ENCODE assay signal across 21 cellular contexts in genomic region chr9:4857163-4857562, GRCh38.
A peak's percentile ranks its signal among the peaks of the same experiment; 100 is the strongest.
DNase-seq lines count a peak whose midpoint lies in the region; ATAC-seq, FAIRE-seq and TF ChIP-seq lines count a peak whose summit lies in the region.
"Had no signal": no experiment of that assay in that cellular context is flagged by ENCODE, and none has a peak within 500 bp of the region (broad histone marks: within the 10 kb centered on the region; RNA-seq: fewer than 3 reads in every experiment).

No MANE protein-coding gene starts in this region.

- peak overlapping the region in 1 of 2 experiments; percentile 69; a peak in 1 of 4 replicates for H3K9ac ChIP-seq in K562 (ENCODE audit: insufficient read depth in 1 of 2, low read depth in 2 of 2, low read length in 2 of 2)

- TF ChIP-seq POLR2A in NB4 (IDR thresholded peaks at IDR 0.05; ENCODE audit: extremely low read depth, insufficient read length) (no peak), K562 (conservative IDR thresholded peaks at IDR 0.05) (no peak), testis (IDR thresholded peaks at IDR 0.05) (no peak)

- peaks cover 5% of the 10 kb centered on the region for H3K4me1 Mint-ChIP-seq in activated naive CD4-positive, alpha-beta T cell treated with anti-CD3 and anti-CD28 coated beads, Interleukin-2, amount 10 ng/mL, durations not matched to agents 7 days and 5 days

- WGBS in K562 (ENCODE audit: insufficient coverage, low coverage, missing lambda C conversion rate): 39% methylated on average over 3 of the region's 3 CpGs
- 88 to 89% methylated on average over 3 of the region's 3 CpGs for WGBS in testis, 2 donors

- H3K27me3 Mint-ChIP-seq in activated naive CD4-positive, alpha-beta T cell treated with anti-CD3 and anti-CD28 coated beads, Interleukin-2, amount 10 ng/mL, durations not matched to agents 7 days and 5 days: no peaks in the 10 kb centered on the region
- H3K27me3 Mint-ChIP-seq: CD8-positive, alpha-beta memory T cell; effector memory CD8-positive, alpha-beta T cell; stimulated activated memory B cell treated with anti-CD40 and anti-IgM and Interleukin-4, amounts not matched to agents 10 μg/mL and 1 μg/mL and 100 μg/mL, for 72 hours; type B pancreatic cell had no signal

- no peak for TF ChIP-seq EP300 in K562 (IDR thresholded peaks at IDR 0.05; ENCODE audit: low read length)

- DNase-seq in activated naive CD4-positive, alpha-beta T cell treated with anti-CD3 and anti-CD28 coated beads, Interleukin-2, amount 50 U/mL, for 72 hours (ENCODE audit: low spot score in 2 of 2): no peak
- no peak for DNase-seq in activated naive CD4-positive, alpha-beta T cell treated with anti-CD3 and anti-CD28 coated beads, Interleukin-2, amount 10 ng/mL, durations not matched to agents 7 days and 5 days
- DNase-seq in NB4 (ENCODE audit: low read depth) (peak; percentile 63), K562 (ENCODE audit: extremely low read depth in 1 of 4, low spot score in 3 of 4) (no peak), testis (no peak), omental fat pad (ENCODE audit: low spot score) (no peak), H7 (no peak), islet precursor cell (no peak)
- DNase-seq: CD8-positive, alpha-beta memory T cell; DMS79; effector memory CD8-positive, alpha-beta T cell; glutamatergic neuron; IMR-90; left lung; NCI-H1930; NCI-H446; NK-92 treated with Interleukin-12 subunit alpha and Interleukin-12 subunit beta, amount 100 ng/mL, for 24 hours; RPMI8226 had no signal

- peaks cover 78% of the 10 kb centered on the region for H3K79me2 ChIP-seq in K562 (ENCODE audit: control insufficient read depth, insufficient read depth, low read length)

- in situ Hi-C loops in K562 (cut with MboI): no loop called here

- no peak for FAIRE-seq in K562 (lab: Jason Lieb, UNC)
- FAIRE-seq: astrocyte had no signal

- peak overlapping the region in 1 of 2 donors; percentile 34 for H3K27ac Mint-ChIP-seq in activated naive CD4-positive, alpha-beta T cell treated with anti-CD3 and anti-CD28 coated beads, Interleukin-2, amount 50 U/mL, for 72 hours
- H3K27ac Mint-ChIP-seq in activated naive CD4-positive, alpha-beta T cell treated with anti-CD3 and anti-CD28 coated beads, Interleukin-2, amount 10 ng/mL, durations not matched to agents 7 days and 5 days: no peak overlapping the region
- H3K27ac Mint-ChIP-seq: effector memory CD8-positive, alpha-beta T cell; stimulated activated memory B cell treated with anti-CD40 and anti-IgM and Interleukin-4, amounts not matched to agents 10 μg/mL and 1 μg/mL and 100 μg/mL, for 72 hours; type B pancreatic cell had no signal

- peaks cover 81% of the 10 kb centered on the region for H3K36me3 ChIP-seq in K562 (ENCODE audit: control insufficient read depth, insufficient read depth, low read length)
- no peaks in the 10 kb centered on the region for H3K36me3 ChIP-seq in testis (ENCODE audit: low read depth, missing control alignments)
- peaks cover 4% of the 10 kb centered on the region for H3K36me3 ChIP-seq in H7 (replicated peaks; ENCODE audit: control insufficient read depth, insufficient read depth, low read length)

- H3K9me3 ChIP-seq in K562 (replicated peaks; ENCODE audit: control insufficient read depth, insufficient read depth, low read depth, low read length) (no peaks in the 10 kb centered on the region), testis (no peaks in the 10 kb centered on the region)
- H3K9me3 ChIP-seq: left lung had no signal

- no TSS peak for BruUV-seq in K562 (replicated peaks; lab: Mats Ljungman, UMichigan)

- H3K9me3 Mint-ChIP-seq in activated naive CD4-positive, alpha-beta T cell treated with anti-CD3 and anti-CD28 coated beads, Interleukin-2, amount 50 U/mL, for 72 hours: no peaks in the 10 kb centered on the region
- no peaks in the 10 kb centered on the region for H3K9me3 Mint-ChIP-seq in activated naive CD4-positive, alpha-beta T cell treated with anti-CD3 and anti-CD28 coated beads, Interleukin-2, amount 10 ng/mL, durations not matched to agents 7 days and 5 days
- H3K9me3 Mint-ChIP-seq: CD8-positive, alpha-beta memory T cell; effector memory CD8-positive, alpha-beta T cell had no signal

- H3K27me3 ChIP-seq in K562 (ENCODE audit: control insufficient read depth in 2 of 2, insufficient read depth in 2 of 2, low read length in 2 of 2) (no peaks in the 10 kb centered on the region), testis (no peaks in the 10 kb centered on the region), H7 (ENCODE audit: control insufficient read depth, insufficient read depth, low read length) (no peaks in the 10 kb centered on the region)
- H3K27me3 ChIP-seq: left lung had no signal

- no peak overlapping the region for H3K4me3 Mint-ChIP-seq in activated naive CD4-positive, alpha-beta T cell treated with anti-CD3 and anti-CD28 coated beads, Interleukin-2, amount 10 ng/mL, durations not matched to agents 7 days and 5 days
- H3K4me3 Mint-ChIP-seq: CD8-positive, alpha-beta memory T cell; effector memory CD8-positive, alpha-beta T cell; stimulated activated memory B cell treated with anti-CD40 and anti-IgM and Interleukin-4, amounts not matched to agents 10 μg/mL and 1 μg/mL and 100 μg/mL, for 72 hours; type B pancreatic cell had no signal

- TF ChIP-seq CTCF in NB4 (IDR thresholded peaks at IDR 0.05; ENCODE audit: low read depth, low read length) (no peak), K562 (IDR thresholded peaks at IDR 0.05 in 2 of 3, conservative IDR thresholded peaks at IDR 0.05 in 1 of 3; ENCODE audit: insufficient read depth in 2 of 3, low read depth in 1 of 3, low read length in 3 of 3) (no peak), testis (IDR thresholded peaks at IDR 0.05) (no peak), omental fat pad (IDR thresholded peaks at IDR 0.05) (no peak)

- H3K4me1 ChIP-seq in K562 (replicated peaks in 1 of 2; ENCODE audit: control insufficient read depth in 2 of 2, insufficient read depth in 2 of 2, low read length in 2 of 2) (peaks cover 54 to 84% of the 10 kb centered on the region in 2 experiments), testis (peaks cover 13% of the 10 kb centered on the region)

- no peaks in the 10 kb centered on the region for H3K9me1 ChIP-seq in K562 (ENCODE audit: control insufficient read depth, insufficient read depth, low read length)

- H3K4me3 ChIP-seq in NB4 (ENCODE audit: low read depth, low read length) (no peak overlapping the region), K562 (no peak overlapping the region), testis (no peak overlapping the region), H7 (ENCODE audit: insufficient read depth, low read depth, low read length) (no peak overlapping the region)
- H3K4me3 ChIP-seq: left lung had no signal

- peak; percentile 34 to 55 for ATAC-seq in activated naive CD4-positive, alpha-beta T cell treated with anti-CD3 and anti-CD28 coated beads, Interleukin-2, amount 50 U/mL, for 72 hours
- ATAC-seq in K562: no peak
- no peak for ATAC-seq in omental fat pad (ENCODE audit: low FRiP score)
- ATAC-seq: effector memory CD8-positive, alpha-beta T cell; left lung; stimulated activated memory B cell treated with anti-CD40 and anti-IgM and Interleukin-4, amounts not matched to agents 10 μg/mL and 1 μg/mL and 100 μg/mL, for 72 hours had no signal

- H3K4me2 ChIP-seq in K562 (ENCODE audit: insufficient read depth, low read length): no peak overlapping the region

- CTCF ChIA-PET in activated naive CD4-positive, alpha-beta T cell treated with anti-CD3 and anti-CD28 coated beads, Interleukin-2, amount 10 ng/mL, durations not matched to agents 7 days and 5 days (lab: Charles Lee): no interaction called here
- CTCF ChIA-PET in K562 (lab: Yijun Ruan, JAX; ENCODE audit: low intra/inter-chr PET ratio): no interaction called here

- POLR2A ChIA-PET in K562 (lab: Yijun Ruan, JAX): interaction anchor here (0.8 kb wide), 1 partner anchor 13 kb away, joined by 3 read pairs; no protein-coding TSS in a partner anchor

- no peaks in the 10 kb centered on the region for H4K20me1 ChIP-seq in K562 (replicated peaks; ENCODE audit: control insufficient read depth, insufficient read depth, low read length)

- intact Hi-C loops in K562 (cut with micrococcal nuclease): no loop called here
- intact Hi-C loops in testis (cut with DNase I; ENCODE audit: low total_unique reads): no loop called here

- H2AFZ ChIP-seq in K562 (ENCODE audit: low read depth, low read length): no peak overlapping the region

- H3K36me3 Mint-ChIP-seq in activated naive CD4-positive, alpha-beta T cell treated with anti-CD3 and anti-CD28 coated beads, Interleukin-2, amount 50 U/mL, for 72 hours: peaks cover 25 to 30% of the 10 kb centered on the region in 2 donors
- peaks cover 55% of the 10 kb centered on the region for H3K36me3 Mint-ChIP-seq in activated naive CD4-positive, alpha-beta T cell treated with anti-CD3 and anti-CD28 coated beads, Interleukin-2, amount 10 ng/mL, durations not matched to agents 7 days and 5 days

- H3K27ac ChIP-seq in K562 (ENCODE audit: extremely low read depth, low read depth, low read length) (peak overlapping the region; percentile 96; the same call in 2 of the 3 replicates), testis (peak overlapping the region; percentile 14 to 77)
- H3K27ac ChIP-seq: left lung had no signal

- no peak for TF ChIP-seq RAD21 in K562 (CRISPR knock-in tag; conservative IDR thresholded peaks at IDR 0.05 in 1 of 2, IDR thresholded peaks at IDR 0.05 in 1 of 2)

TF ChIP-seq in K562, 482 proteins besides CTCF, POLR2A, EP300 and RAD21 (continues in another document):
- TF ChIP-seq ZFP30 (CRISPR knock-in tag; IDR thresholded peaks at IDR 0.05; ENCODE audit: borderline replicate concordance): no peak
- no peak for TF ChIP-seq USF2 (CRISPR knock-in tag; IDR thresholded peaks at IDR 0.05)
- TF ChIP-seq, protein P1, sequence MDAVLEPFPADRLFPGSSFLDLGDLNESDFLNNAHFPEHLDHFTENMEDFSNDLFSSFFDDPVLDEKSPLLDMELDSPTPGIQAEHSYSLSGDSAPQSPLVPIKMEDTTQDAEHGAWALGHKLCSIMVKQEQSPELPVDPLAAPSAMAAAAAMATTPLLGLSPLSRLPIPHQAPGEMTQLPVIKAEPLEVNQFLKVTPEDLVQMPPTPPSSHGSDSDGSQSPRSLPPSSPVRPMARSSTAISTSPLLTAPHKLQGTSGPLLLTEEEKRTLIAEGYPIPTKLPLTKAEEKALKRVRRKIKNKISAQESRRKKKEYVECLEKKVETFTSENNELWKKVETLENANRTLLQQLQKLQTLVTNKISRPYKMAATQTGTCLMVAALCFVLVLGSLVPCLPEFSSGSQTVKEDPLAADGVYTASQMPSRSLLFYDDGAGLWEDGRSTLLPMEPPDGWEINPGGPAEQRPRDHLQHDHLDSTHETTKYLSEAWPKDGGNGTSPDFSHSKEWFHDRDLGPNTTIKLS (IDR thresholded peaks at IDR 0.05; ENCODE audit: borderline replicate concordance, low read depth): no peak

Comparison
In these comparisons a context has a peak if more than half of its experiments do, and no peak if none do; other contexts are left out.
1. ATAC-seq: peak in activated naive CD4-positive, alpha-beta T cell treated with anti-CD3 and anti-CD28 coated beads, Interleukin-2, amount 50 U/mL, for 72 hours (2 of 2); none in K562 (single experiment) and omental fat pad (single experiment).